Comparison of ENCODE assay signal across 14 cellular contexts in genomic region chr10:77738496-77739158, GRCh38.
"Had no signal": no experiment of that assay in that cellular context is flagged by ENCODE, and none has a peak within 500 bp of the region (broad histone marks: within the 10 kb centered on the region; RNA-seq: fewer than 3 reads in every experiment).

No MANE protein-coding gene starts in this region.

- H3K4me1 ChIP-seq: testis had no signal

- H3K4me3 ChIP-seq: lung, testis had no signal

- H3K9me3 ChIP-seq: testis had no signal

- H3K4me1 Mint-ChIP-seq: natural killer cell had no signal

- H3K27ac Mint-ChIP-seq: activated CD8-positive, alpha-beta T cell treated with anti-CD3 and anti-CD28 coated beads for 36 hours; activated naive CD4-positive, alpha-beta T cell treated with anti-CD3 and anti-CD28 coated beads for 36 hours; effector memory CD8-positive, alpha-beta T cell; natural killer cell; stimulated activated naive CD8-positive, alpha-beta T cell treated with anti-CD3 and anti-CD28 coated beads, Interleukin-15, Interleukin-2, amounts not matched to agents 100 ng/mL and 50 ng/mL, for 24 hours had no signal

- ATAC-seq: activated CD8-positive, alpha-beta T cell treated with anti-CD3 and anti-CD28 coated beads for 36 hours; effector memory CD8-positive, alpha-beta T cell; left colon; natural killer cell had no signal

- H3K4me3 Mint-ChIP-seq: activated CD8-positive, alpha-beta T cell treated with anti-CD3 and anti-CD28 coated beads for 36 hours; activated naive CD4-positive, alpha-beta T cell treated with anti-CD3 and anti-CD28 coated beads for 36 hours; central memory CD8-positive, alpha-beta T cell; effector memory CD8-positive, alpha-beta T cell; natural killer cell; stimulated activated naive CD8-positive, alpha-beta T cell treated with anti-CD3 and anti-CD28 coated beads, Interleukin-15, Interleukin-2, amounts not matched to agents 100 ng/mL and 50 ng/mL, for 24 hours had no signal

- H3K27me3 ChIP-seq: testis had no signal

- H3K27ac ChIP-seq: testis had no signal

- DNase-seq: activated CD4-positive, alpha-beta T cell treated with anti-CD3 and anti-CD28 coated beads for 1 hour; activated CD8-positive, alpha-beta memory T cell treated with anti-CD3 and anti-CD28 coated beads, Interleukin-2, amount 50 U/mL, for 48 hours; activated CD8-positive, alpha-beta T cell treated with anti-CD3 and anti-CD28 coated beads for 36 hours; activated naive CD4-positive, alpha-beta T cell treated with anti-CD3 and anti-CD28 coated beads for 36 hours; effector memory CD8-positive, alpha-beta T cell; left colon; natural killer cell; occipital lobe; stimulated activated CD4-positive, alpha-beta T cell treated with anti-CD3 and anti-CD28 coated beads, Interleukin-4, amount 100 ng/mL, for 24 hours; T1000; testis had no signal
